ENCODE assay signal across 17 cellular contexts in the genomic region with DNA sequence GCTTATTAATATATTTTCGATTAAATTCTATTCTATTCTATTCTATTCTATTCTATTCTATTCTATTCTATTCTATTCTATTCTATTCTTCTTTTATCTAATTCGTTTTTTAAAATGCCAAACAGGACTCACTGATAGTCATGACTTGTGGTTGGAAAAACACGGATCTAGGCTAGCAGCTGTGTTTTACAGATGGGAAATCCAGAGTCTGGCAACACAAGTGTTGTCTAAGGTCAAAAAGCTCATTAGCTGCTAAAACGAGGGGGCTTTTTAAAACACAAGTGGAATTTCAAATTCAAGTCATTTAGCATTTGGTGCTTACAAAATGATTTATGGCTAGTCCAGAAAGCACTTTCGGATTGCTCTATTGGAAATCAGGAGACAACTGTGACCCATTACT. TPM values are rescaled to one million over a fixed set of nuclear protein-coding genes. Genes with fewer than 3 reads are reported as not detected.
DNase-seq lines count a peak whose midpoint lies in the region; ATAC-seq and TF ChIP-seq lines count a peak whose summit lies in the region.
"Had no signal": no experiment of that assay in that cellular context is flagged by ENCODE, and none has a peak within 500 bp of the region (broad histone marks: within the 10 kb centered on the region; RNA-seq: fewer than 3 reads in every experiment).

No MANE protein-coding gene starts in this region.

- peak; percentile 14 for ATAC-seq in left ventricle myocardium superior
- ATAC-seq: A549 had no signal

- intact Hi-C loops in left ventricle myocardium superior (cut with micrococcal nuclease) = no loop called here
- intact Hi-C loops in cardiac septum (cut with DNase I) = no loop called here
- intact Hi-C loops in posterior vena cava (cut with DNase I) = no loop called here

- DNase-seq in DMS 273 (lab: John Stamatoyannopoulos, UW; ENCODE audit: unreplicated experiment) = peak; percentile 63
- DNase-seq in DMS 273 treated with DMSO at 0.1 percent for 48 hours (lab: John Stamatoyannopoulos, UW) = no peak
- DNase-seq in left ventricle myocardium superior = no peak
- DNase-seq in cardiac septum (ENCODE audit: low spot score) = no peak
- peak; percentile 66 for DNase-seq in myocyte (ENCODE audit: low read depth)
- no peak for DNase-seq in posterior vena cava (ENCODE audit: low spot score)
- no peak for DNase-seq in GM13977 (ENCODE audit: low spot score)
- no peak for DNase-seq in cortex of kidney (lab: John Stamatoyannopoulos, UW)
- DNase-seq: AML-193; Caco-2; CD4-positive, alpha-beta T cell; DMS79 treated with DMSO at 0.1 percent for 48 hours; GF-D8; H9 had no signal

- in situ Hi-C loops in GM13977 (cut with MboI; ENCODE audit: low pct_unique_long_range_greater_than_20kb, low sequenced_read_pairs, unreplicated experiment) = no loop called here

- TF ChIP-seq CTCF in GM13977 (IDR thresholded peaks at IDR 0.05; ENCODE audit: extremely low read depth, insufficient read depth, missing control alignments) = no peak

RNA-seq across cellular contexts. Expression of gene MLIP, which starts 17.9 kb away (rescaled TPM):
- total RNA-seq in left ventricle myocardium superior (436 TPM), cardiac septum (319 TPM), myocyte (5.2 and 18.3 TPM in 2 replicates), posterior vena cava (1 to 10 TPM; 1.4 to 3.6 TPM)
- 9.4 TPM for polyA plus RNA-seq in myocyte (2012)
- total RNA-seq: CD4-positive, alpha-beta T cell; H1; H9 had no signal
- polyA plus RNA-seq: BJ, H1 had no signal

Comparison
In these comparisons a context has a peak if more than half of its experiments do, and no peak if none do; other contexts are left out.
1. DNase-seq: peak in DMS 273 (single experiment) and myocyte (single experiment); none in DMS 273 treated with DMSO at 0.1 percent for 48 hours (single experiment), left ventricle myocardium superior (single experiment), cardiac septum (single experiment), posterior vena cava (single experiment), GM13977 (single experiment) and cortex of kidney (single experiment).
2. RNA of gene MLIP, which starts 17.9 kb away (total RNA-seq): 436 TPM in left ventricle myocardium superior (single experiment) and 319 TPM in cardiac septum (single experiment); 5.2 to 18.3 TPM in myocyte and 1.4 to 3.6 TPM in posterior vena cava; every median in the first group is over 10 times any median in the second.